ENCODE assay signal across 1 cellular context in the genomic region with DNA sequence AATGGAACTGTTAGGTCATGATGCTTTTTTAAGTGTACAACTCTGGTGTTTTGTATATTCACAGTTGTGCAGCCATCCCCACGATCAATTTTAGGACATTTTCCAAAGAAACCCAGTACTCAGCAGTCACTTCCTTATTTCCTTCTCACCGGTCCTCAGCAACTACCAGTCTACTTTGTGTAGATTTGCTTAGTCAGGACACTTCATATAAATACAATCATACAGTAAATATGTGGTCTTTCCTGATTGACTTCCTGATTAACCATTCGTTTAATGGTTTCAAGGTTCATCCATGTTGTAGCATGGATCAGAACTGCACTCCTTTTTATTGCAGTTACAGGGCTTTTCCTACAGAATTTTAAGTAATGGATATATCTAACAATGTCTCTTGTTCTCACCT.
TF ChIP-seq lines count a peak whose summit lies in the region.

No MANE protein-coding gene starts in this region.

TF ChIP-seq in WTC11, 78 proteins besides CTCF, POLR2A, EP300 and RAD21:
- TF ChIP-seq, protein P1, sequence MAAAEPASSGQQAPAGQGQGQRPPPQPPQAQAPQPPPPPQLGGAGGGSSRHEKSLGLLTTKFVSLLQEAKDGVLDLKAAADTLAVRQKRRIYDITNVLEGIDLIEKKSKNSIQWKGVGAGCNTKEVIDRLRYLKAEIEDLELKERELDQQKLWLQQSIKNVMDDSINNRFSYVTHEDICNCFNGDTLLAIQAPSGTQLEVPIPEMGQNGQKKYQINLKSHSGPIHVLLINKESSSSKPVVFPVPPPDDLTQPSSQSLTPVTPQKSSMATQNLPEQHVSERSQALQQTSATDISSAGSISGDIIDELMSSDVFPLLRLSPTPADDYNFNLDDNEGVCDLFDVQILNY (CRISPR knock-in tag; IDR thresholded peaks at IDR 0.05), result no peak
- TF ChIP-seq NR3C1 (CRISPR knock-in tag; conservative IDR thresholded peaks at IDR 0.05; ENCODE audit: low read depth) (no peak), NFE2L1 (CRISPR knock-in tag; IDR thresholded peaks at IDR 0.05) (no peak), JUN (CRISPR knock-in tag; IDR thresholded peaks at IDR 0.05) (no peak), ETV6 (CRISPR knock-in tag; IDR thresholded peaks at IDR 0.05) (no peak), ZNF263 (CRISPR knock-in tag; IDR thresholded peaks at IDR 0.05; ENCODE audit: low read depth) (no peak), SMAD4 (CRISPR knock-in tag; IDR thresholded peaks at IDR 0.05) (no peak), TCF7 (CRISPR knock-in tag; IDR thresholded peaks at IDR 0.05; ENCODE audit: low read depth) (no peak), TEAD4 (CRISPR knock-in tag; IDR thresholded peaks at IDR 0.05) (no peak), NR1H2 (CRISPR knock-in tag; IDR thresholded peaks at IDR 0.05) (no peak), ZNF416 (CRISPR knock-in tag; IDR thresholded peaks at IDR 0.05) (no peak), OVOL2 (CRISPR knock-in tag; IDR thresholded peaks at IDR 0.05; ENCODE audit: borderline replicate concordance) (no peak), ZNF396 (CRISPR knock-in tag; IDR thresholded peaks at IDR 0.05; ENCODE audit: borderline replicate concordance) (no peak)
- TF ChIP-seq, protein P2, sequence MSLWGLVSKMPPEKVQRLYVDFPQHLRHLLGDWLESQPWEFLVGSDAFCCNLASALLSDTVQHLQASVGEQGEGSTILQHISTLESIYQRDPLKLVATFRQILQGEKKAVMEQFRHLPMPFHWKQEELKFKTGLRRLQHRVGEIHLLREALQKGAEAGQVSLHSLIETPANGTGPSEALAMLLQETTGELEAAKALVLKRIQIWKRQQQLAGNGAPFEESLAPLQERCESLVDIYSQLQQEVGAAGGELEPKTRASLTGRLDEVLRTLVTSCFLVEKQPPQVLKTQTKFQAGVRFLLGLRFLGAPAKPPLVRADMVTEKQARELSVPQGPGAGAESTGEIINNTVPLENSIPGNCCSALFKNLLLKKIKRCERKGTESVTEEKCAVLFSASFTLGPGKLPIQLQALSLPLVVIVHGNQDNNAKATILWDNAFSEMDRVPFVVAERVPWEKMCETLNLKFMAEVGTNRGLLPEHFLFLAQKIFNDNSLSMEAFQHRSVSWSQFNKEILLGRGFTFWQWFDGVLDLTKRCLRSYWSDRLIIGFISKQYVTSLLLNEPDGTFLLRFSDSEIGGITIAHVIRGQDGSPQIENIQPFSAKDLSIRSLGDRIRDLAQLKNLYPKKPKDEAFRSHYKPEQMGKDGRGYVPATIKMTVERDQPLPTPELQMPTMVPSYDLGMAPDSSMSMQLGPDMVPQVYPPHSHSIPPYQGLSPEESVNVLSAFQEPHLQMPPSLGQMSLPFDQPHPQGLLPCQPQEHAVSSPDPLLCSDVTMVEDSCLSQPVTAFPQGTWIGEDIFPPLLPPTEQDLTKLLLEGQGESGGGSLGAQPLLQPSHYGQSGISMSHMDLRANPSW (CRISPR knock-in tag; conservative IDR thresholded peaks at IDR 0.05; ENCODE audit: low read depth), result no peak
- TF ChIP-seq, protein P3, sequence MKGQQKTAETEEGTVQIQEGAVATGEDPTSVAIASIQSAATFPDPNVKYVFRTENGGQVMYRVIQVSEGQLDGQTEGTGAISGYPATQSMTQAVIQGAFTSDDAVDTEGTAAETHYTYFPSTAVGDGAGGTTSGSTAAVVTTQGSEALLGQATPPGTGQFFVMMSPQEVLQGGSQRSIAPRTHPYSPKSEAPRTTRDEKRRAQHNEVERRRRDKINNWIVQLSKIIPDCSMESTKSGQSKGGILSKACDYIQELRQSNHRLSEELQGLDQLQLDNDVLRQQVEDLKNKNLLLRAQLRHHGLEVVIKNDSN (CRISPR knock-in tag; IDR thresholded peaks at IDR 0.05), result no peak
- TF ChIP-seq, protein P4, sequence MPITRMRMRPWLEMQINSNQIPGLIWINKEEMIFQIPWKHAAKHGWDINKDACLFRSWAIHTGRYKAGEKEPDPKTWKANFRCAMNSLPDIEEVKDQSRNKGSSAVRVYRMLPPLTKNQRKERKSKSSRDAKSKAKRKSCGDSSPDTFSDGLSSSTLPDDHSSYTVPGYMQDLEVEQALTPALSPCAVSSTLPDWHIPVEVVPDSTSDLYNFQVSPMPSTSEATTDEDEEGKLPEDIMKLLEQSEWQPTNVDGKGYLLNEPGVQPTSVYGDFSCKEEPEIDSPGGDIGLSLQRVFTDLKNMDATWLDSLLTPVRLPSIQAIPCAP (CRISPR knock-in tag; IDR thresholded peaks at IDR 0.05), result no peak
